Comparison of ENCODE assay signal across 20 cellular contexts in the genomic region with DNA sequence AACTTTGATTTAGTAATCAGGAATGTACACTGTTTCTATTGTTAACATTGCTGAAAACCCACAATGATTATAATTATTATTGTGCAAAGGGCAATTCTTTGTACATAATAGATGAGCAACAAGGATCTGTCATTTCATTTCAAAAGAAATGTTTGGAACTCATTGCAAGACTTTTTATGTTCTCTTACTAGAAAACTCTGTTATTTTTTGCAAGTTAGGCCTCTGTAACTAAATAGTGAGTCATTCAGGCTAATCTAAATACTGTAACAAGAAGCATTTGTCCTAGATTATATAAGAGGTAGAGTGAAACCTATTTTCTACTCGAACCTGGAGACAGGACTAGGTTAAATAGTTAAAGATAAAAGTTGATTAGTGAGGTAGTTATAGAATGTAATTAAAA.
DNase-seq lines count a peak whose midpoint lies in the region; ATAC-seq and TF ChIP-seq lines count a peak whose summit lies in the region.
"Had no signal": no experiment of that assay in that cellular context is flagged by ENCODE, and none has a peak within 500 bp of the region (broad histone marks: within the 10 kb centered on the region; RNA-seq: fewer than 3 reads in every experiment).

No MANE protein-coding gene starts in this region.

- no peaks in the 10 kb centered on the region for H3K36me3 ChIP-seq in BJ (ENCODE audit: control insufficient read depth, insufficient read depth, low read length)
- no peaks in the 10 kb centered on the region for H3K36me3 ChIP-seq in osteoblast (ENCODE audit: insufficient read depth, low read length)
- H3K36me3 ChIP-seq in upper lobe of left lung: no peaks in the 10 kb centered on the region
- H3K36me3 ChIP-seq: SJCRH30, WERI-Rb-1 had no signal

- POLR2A ChIA-PET in BJ (lab: Charles Lee): no interaction called here

- no peaks in the 10 kb centered on the region for H3K27me3 ChIP-seq in BJ (ENCODE audit: control insufficient read depth, insufficient read depth, low read length)
- H3K27me3 ChIP-seq in osteoblast (ENCODE audit: insufficient read depth, low read length): no peaks in the 10 kb centered on the region
- no peaks in the 10 kb centered on the region for H3K27me3 ChIP-seq in upper lobe of left lung
- H3K27me3 ChIP-seq: SJCRH30, testis had no signal

- no peak overlapping the region for H2AFZ ChIP-seq in osteoblast (ENCODE audit: low read length)

- H3K79me2 ChIP-seq in osteoblast (ENCODE audit: insufficient read depth, low read length): no peaks in the 10 kb centered on the region

- CTCF ChIA-PET in BJ (lab: Yijun Ruan, JAX): no interaction called here

- H3K4me3 ChIP-seq in BJ (ENCODE audit: low read depth, low read length) (no peak overlapping the region), epithelial cell of esophagus (ENCODE audit: low read length) (no peak overlapping the region), osteoblast (ENCODE audit: insufficient read depth, low read length) (no peak overlapping the region), upper lobe of left lung (no peak overlapping the region)
- H3K4me3 ChIP-seq: mucosa of descending colon, SJCRH30, testis had no signal

- TF ChIP-seq POLR2A in upper lobe of left lung (IDR thresholded peaks at IDR 0.05): no peak

- no peaks in the 10 kb centered on the region for H4K20me1 ChIP-seq in osteoblast (ENCODE audit: insufficient read depth, low read length)

- WGBS in upper lobe of left lung, 2 donors: 44 to 53% methylated on average over 1 of the region's 1 CpG

- TF ChIP-seq CTCF in BJ (IDR thresholded peaks at IDR 0.05; ENCODE audit: insufficient read depth, low read depth, low read length): no peak
- TF ChIP-seq CTCF in epithelial cell of esophagus (IDR thresholded peaks at IDR 0.05; ENCODE audit: insufficient read depth, low read depth, low read length, missing control alignments): no peak
- no peak for TF ChIP-seq CTCF in osteoblast (IDR thresholded peaks at IDR 0.05; ENCODE audit: extremely low read depth, low read depth, low read length)
- no peak for TF ChIP-seq CTCF in upper lobe of left lung (IDR thresholded peaks at IDR 0.05)
- TF ChIP-seq CTCF in GM20000 (IDR thresholded peaks at IDR 0.05; ENCODE audit: extremely low read depth, missing control alignments): no peak

- H3K27ac ChIP-seq in osteoblast (ENCODE audit: low read depth, low read length): no peak overlapping the region
- H3K27ac ChIP-seq in upper lobe of left lung: no peak overlapping the region
- H3K27ac ChIP-seq: SJCRH30, testis, WERI-Rb-1 had no signal

- ATAC-seq in upper lobe of left lung (ENCODE audit: low FRiP score in 2 of 2) (no peak), GM18868 (IDR thresholded peaks at IDR 0.05; ENCODE audit: unreplicated experiment) (no peak)
- ATAC-seq: mucosa of descending colon; stimulated activated memory B cell treated with anti-CD40 and anti-IgM and Interleukin-4, amounts not matched to agents 10 μg/mL and 1 μg/mL and 100 μg/mL, for 72 hours had no signal

- peak; percentile 14 for DNase-seq in BJ (ENCODE audit: low read depth)
- peak; percentile 55 for DNase-seq in M059J (ENCODE audit: low read depth)
- peak; percentile 2 for DNase-seq in epithelial cell of esophagus (ENCODE audit: low read depth)
- DNase-seq in osteoblast (ENCODE audit: insufficient read length, low spot score, missing footprints): no peak
- DNase-seq in upper lobe of left lung: no peak
- no peak for DNase-seq in GM20000 (ENCODE audit: low spot score)
- DNase-seq: activated CD4-positive, alpha-beta T cell treated with anti-CD3 and anti-CD28 coated beads, Interleukin-2, amount 50 U/mL, for 48 hours; activated gamma-delta T cell; amygdala; cerebellar nuclear complex; effector CD8-positive, alpha-beta T cell; immature natural killer cell; mucosa of descending colon; NCI-H1694 treated with DMSO at 0.1 percent for 48 hours; SJCRH30; stimulated activated CD4-positive, alpha-beta T cell treated with anti-CD3 and anti-CD28 coated beads, Interleukin-1b, Interleukin-23, amount 100 ng/mL, for 48 hours; testis; WERI-Rb-1 had no signal

- H3K9me3 ChIP-seq in osteoblast (ENCODE audit: low read depth, low read length): no peaks in the 10 kb centered on the region
- H3K9me3 ChIP-seq in upper lobe of left lung: no peaks in the 10 kb centered on the region
- H3K9me3 ChIP-seq: mucosa of descending colon, SJCRH30, testis had no signal

- H3K4me2 ChIP-seq in osteoblast (ENCODE audit: insufficient read depth, low read length): peak overlapping the region; percentile 20

- no peak for TF ChIP-seq EP300 in upper lobe of left lung (IDR thresholded peaks at IDR 0.05)

- peaks cover 11% of the 10 kb centered on the region for H3K4me1 ChIP-seq in osteoblast (ENCODE audit: insufficient read depth, low read length)
- no peaks in the 10 kb centered on the region for H3K4me1 ChIP-seq in upper lobe of left lung
- H3K4me1 ChIP-seq: SJCRH30, testis had no signal

Comparison
In these comparisons a context has a peak if more than half of its experiments do, and no peak if none do; other contexts are left out.
1. DNase-seq: peak in BJ (single experiment), M059J (single experiment) and epithelial cell of esophagus (single experiment); none in osteoblast (single experiment), upper lobe of left lung (0 of 2) and GM20000 (single experiment).